1 cellular context compared by ENCODE assay signal in genomic region chrX:21840199-21840557, GRCh38.
TF ChIP-seq lines count a peak whose summit lies in the region.

No MANE protein-coding gene starts in this region.

TF ChIP-seq in HepG2, 621 proteins besides CTCF, POLR2A, EP300 and RAD21 (continued from another document):
- TF ChIP-seq ZBED4 (CRISPR knock-in tag; IDR thresholded peaks at IDR 0.05; ENCODE audit: borderline replicate concordance), result no peak
- TF ChIP-seq SPEN (CRISPR knock-in tag; IDR thresholded peaks at IDR 0.05; ENCODE audit: low read depth), result no peak
- TF ChIP-seq ARNT2 (CRISPR knock-in tag; IDR thresholded peaks at IDR 0.05; ENCODE audit: low read depth), result no peak
- no peak for TF ChIP-seq MTA1 (CRISPR knock-in tag; IDR thresholded peaks at IDR 0.05; ENCODE audit: borderline replicate concordance)
- no peak for TF ChIP-seq ZIK1 (CRISPR knock-in tag; IDR thresholded peaks at IDR 0.05; ENCODE audit: borderline replicate concordance, low read depth)
- TF ChIP-seq SETDB1 (CRISPR knock-in tag; IDR thresholded peaks at IDR 0.05; ENCODE audit: borderline replicate concordance), result no peak
- no peak for TF ChIP-seq ZNF225 (CRISPR knock-in tag; IDR thresholded peaks at IDR 0.05)
- TF ChIP-seq ZNF737 (CRISPR knock-in tag; IDR thresholded peaks at IDR 0.05; ENCODE audit: borderline replicate concordance), result no peak
- no peak for TF ChIP-seq ZNF572 (CRISPR knock-in tag; IDR thresholded peaks at IDR 0.05)
- no peak for TF ChIP-seq JUN (CRISPR knock-in tag; IDR thresholded peaks at IDR 0.05)
- no peak for TF ChIP-seq KLF12 (CRISPR knock-in tag; IDR thresholded peaks at IDR 0.05; ENCODE audit: borderline replicate concordance)
